20 cellular contexts compared by ENCODE assay signal in genomic region chr4:14022428-14022827, GRCh38.
DNase-seq lines count a peak whose midpoint lies in the region; ATAC-seq and TF ChIP-seq lines count a peak whose summit lies in the region.
"Had no signal": no experiment of that assay in that cellular context is flagged by ENCODE, and none has a peak within 500 bp of the region (broad histone marks: within the 10 kb centered on the region; RNA-seq: fewer than 3 reads in every experiment).

No MANE protein-coding gene starts in this region.

- no peak overlapping the region for H2AK5ac ChIP-seq in neuronal stem cell (ENCODE audit: low read depth, low read length)

- no peak overlapping the region for H4K91ac ChIP-seq in neuronal stem cell (ENCODE audit: low read depth, low read length, poor library complexity)

- no peak overlapping the region for H2AFZ ChIP-seq in neuronal stem cell (ENCODE audit: low read length)

- DNase-seq in HCEC 1CT (peak; percentile 29), WTC11 (ENCODE audit: low spot score) (no peak), fibroblast of villous mesenchyme (ENCODE audit: low read depth) (peak; percentile 16), T1000 (lab: John Stamatoyannopoulos, UW) (no peak), esophagus muscularis mucosa (ENCODE audit: extremely low spot score) (no peak), neuronal stem cell (ENCODE audit: low spot score) (no peak), left ventricle myocardium inferior (no peak)
- DNase-seq: activated CD4-positive, CD25-positive, alpha-beta regulatory T cell; CD4-positive, CD25-positive, alpha-beta regulatory T cell; H7; heart left ventricle; Karpas-422; natural killer cell; NCI-H1417; NCI-H345; thyroid gland had no signal

- 41% methylated on average over 1 of the region's 1 CpG for WGBS in esophagus muscularis mucosa
- WGBS in neuronal stem cell (ENCODE audit: extremely low coverage in 2 of 2, insufficient read length in 2 of 2, insufficient replicate concordance in 1 of 2), 2 donors = no CpG with 5 or more reads among the region's 1 CpG

- no peak overlapping the region for H2BK120ac ChIP-seq in neuronal stem cell (ENCODE audit: low read depth, low read length)

- H3K27me3 ChIP-seq in esophagus muscularis mucosa = no peaks in the 10 kb centered on the region
- H3K27me3 ChIP-seq in neuronal stem cell (ENCODE audit: control insufficient read depth in 3 of 3, insufficient read depth in 3 of 3, low read depth in 1 of 3, low read length in 3 of 3) = no peaks in the 10 kb centered on the region
- no peaks in the 10 kb centered on the region for H3K27me3 ChIP-seq in left ventricle myocardium inferior (ENCODE audit: low read depth)
- H3K27me3 ChIP-seq: heart left ventricle, thyroid gland had no signal

- no peaks in the 10 kb centered on the region for H3K9me3 ChIP-seq in esophagus muscularis mucosa
- peaks cover 0 to 2% of the 10 kb centered on the region in 2 donors for H3K9me3 ChIP-seq in neuronal stem cell (replicated peaks in 1 of 2; ENCODE audit: control insufficient read depth in 2 of 2, insufficient read depth in 1 of 2, low read depth in 1 of 2, low read length in 2 of 2)
- H3K9me3 ChIP-seq in left ventricle myocardium inferior (replicated peaks) = no peaks in the 10 kb centered on the region
- H3K9me3 ChIP-seq: heart left ventricle, prostate gland, thyroid gland had no signal

- no peak overlapping the region for H3K4ac ChIP-seq in neuronal stem cell (ENCODE audit: low read length)

- no peak overlapping the region for H3K9ac ChIP-seq in neuronal stem cell (ENCODE audit: low read depth, low read length, poor library complexity)

- H3K4me1 ChIP-seq in esophagus muscularis mucosa = no peaks in the 10 kb centered on the region
- H3K4me1 ChIP-seq in neuronal stem cell (ENCODE audit: control insufficient read depth in 2 of 2, insufficient read depth in 1 of 2, low read depth in 1 of 2, low read length in 2 of 2) = peaks cover 0 to 2% of the 10 kb centered on the region in 2 donors
- H3K4me1 ChIP-seq in left ventricle myocardium inferior = peaks cover 10% of the 10 kb centered on the region
- H3K4me1 ChIP-seq: heart left ventricle, prostate gland, thyroid gland had no signal

- H3K4me2 ChIP-seq in neuronal stem cell (ENCODE audit: insufficient read depth, low read length, poor library complexity, severe bottlenecking) = no peak overlapping the region

- H3K14ac ChIP-seq in neuronal stem cell (ENCODE audit: low read length) = no peak overlapping the region

- no peaks in the 10 kb centered on the region for H3K79me1 ChIP-seq in neuronal stem cell (ENCODE audit: low read depth, low read length)

- H3K27ac ChIP-seq in esophagus muscularis mucosa (replicated peaks in 1 of 4) (no peak overlapping the region), neuronal stem cell (replicated peaks; ENCODE audit: low read length) (no peak overlapping the region), left ventricle myocardium inferior (replicated peaks) (no peak overlapping the region)
- H3K27ac ChIP-seq: heart left ventricle, prostate gland, thyroid gland had no signal

- H3K4me3 ChIP-seq in fibroblast of villous mesenchyme (ENCODE audit: low read depth, low read length) (no peak overlapping the region), esophagus muscularis mucosa (no peak overlapping the region), neuronal stem cell (ENCODE audit: low read length in 2 of 2) (no peak overlapping the region), left ventricle myocardium inferior (no peak overlapping the region)
- H3K4me3 ChIP-seq: heart left ventricle, prostate gland, thyroid gland had no signal

- peaks cover 9% of the 10 kb centered on the region for H3K9me3 Mint-ChIP-seq in WTC11
- H3K9me3 Mint-ChIP-seq: memory B cell had no signal

- CTCF ChIA-PET in WTC11 (lab: Charles Lee) = interaction anchor here (1.0 kb wide), 1 partner anchor 45 kb away, joined by 3 read pairs; no protein-coding TSS in a partner anchor

- no peak for TF ChIP-seq POLR2A in esophagus muscularis mucosa (IDR thresholded peaks at IDR 0.05; ENCODE audit: low read depth)

- H3K27me3 Mint-ChIP-seq in WTC11 (ENCODE audit: low read depth) = no peaks in the 10 kb centered on the region
- H3K27me3 Mint-ChIP-seq: activated T-helper 17 cell treated with anti-CD3 and anti-CD28 coated beads, Interleukin-2, amount 50 U/mL, for 72 hours had no signal

- H2BK5ac ChIP-seq in neuronal stem cell (ENCODE audit: low read length) = no peak overlapping the region

- POLR2A ChIA-PET in WTC11 (lab: Charles Lee) = no interaction called here

- H3K36me3 ChIP-seq in esophagus muscularis mucosa (no peaks in the 10 kb centered on the region), neuronal stem cell (replicated peaks in 1 of 2; ENCODE audit: control insufficient read depth in 2 of 2, insufficient read depth in 2 of 2, low read length in 2 of 2) (no peaks in the 10 kb centered on the region), left ventricle myocardium inferior (no peaks in the 10 kb centered on the region)
- H3K36me3 ChIP-seq: heart left ventricle, prostate gland, thyroid gland had no signal

- H3K4me1 Mint-ChIP-seq in WTC11 = peaks cover 11% of the 10 kb centered on the region
- H3K4me1 Mint-ChIP-seq: activated T-helper 17 cell treated with anti-CD3 and anti-CD28 coated beads, Interleukin-2, amount 50 U/mL, for 72 hours; CD4-positive, CD25-positive, alpha-beta regulatory T cell; memory B cell; natural killer cell had no signal

- no peak overlapping the region for H3K27ac Mint-ChIP-seq in WTC11
- H3K27ac Mint-ChIP-seq: activated T-helper 17 cell treated with anti-CD3 and anti-CD28 coated beads, Interleukin-2, amount 50 U/mL, for 72 hours; CD4-positive, CD25-positive, alpha-beta regulatory T cell; memory B cell; natural killer cell had no signal

- TF ChIP-seq EP300 in esophagus muscularis mucosa (IDR thresholded peaks at IDR 0.05) = no peak

- ATAC-seq in WTC11 = peak; percentile 22
- ATAC-seq: activated T-helper 17 cell treated with anti-CD3 and anti-CD28 coated beads, Interleukin-2, amount 50 U/mL, for 72 hours; heart left ventricle; natural killer cell; Right ventricle myocardium inferior had no signal

- TF ChIP-seq CTCF in WTC11 (IDR thresholded peaks at IDR 0.05) (no peak), fibroblast of villous mesenchyme (IDR thresholded peaks at IDR 0.05; ENCODE audit: insufficient read depth, low read depth, low read length) (no peak), esophagus muscularis mucosa (IDR thresholded peaks at IDR 0.05) (no peak), left ventricle myocardium inferior (IDR thresholded peaks at IDR 0.05; ENCODE audit: borderline replicate concordance) (no peak)

- H3K4me3 Mint-ChIP-seq in WTC11 = no peak overlapping the region
- H3K4me3 Mint-ChIP-seq: activated T-helper 17 cell treated with anti-CD3 and anti-CD28 coated beads, Interleukin-2, amount 50 U/mL, for 72 hours; CD4-positive, CD25-positive, alpha-beta regulatory T cell; memory B cell; natural killer cell had no signal

- H2BK15ac ChIP-seq in neuronal stem cell (ENCODE audit: low read length) = no peak overlapping the region

- no peaks in the 10 kb centered on the region for H3K36me3 Mint-ChIP-seq in WTC11
- H3K36me3 Mint-ChIP-seq: CD4-positive, CD25-positive, alpha-beta regulatory T cell; memory B cell; natural killer cell had no signal

- H4K8ac ChIP-seq in neuronal stem cell (ENCODE audit: low read depth, low read length) = no peak overlapping the region

- H3K18ac ChIP-seq in neuronal stem cell (ENCODE audit: low read length) = no peak overlapping the region

- no peak overlapping the region for H3K23ac ChIP-seq in neuronal stem cell (ENCODE audit: low read depth, low read length, poor library complexity)

- H2BK12ac ChIP-seq in neuronal stem cell (ENCODE audit: low read length) = no peak overlapping the region

- intact Hi-C loops in esophagus muscularis mucosa (cut with DNase I) (no loop called here), left ventricle myocardium inferior (cut with micrococcal nuclease) (no loop called here)

TF ChIP-seq in WTC11, 78 proteins besides CTCF, POLR2A, EP300 and RAD21:
- TF ChIP-seq NR2C2 (CRISPR knock-in tag; IDR thresholded peaks at IDR 0.05) = no peak
- TF ChIP-seq GTF2I (CRISPR knock-in tag; conservative IDR thresholded peaks at IDR 0.05) = no peak
- no peak for TF ChIP-seq MAX (CRISPR knock-in tag; IDR thresholded peaks at IDR 0.05)
- no peak for TF ChIP-seq SP1 (CRISPR knock-in tag; conservative IDR thresholded peaks at IDR 0.05)

Comparison
In these comparisons a context has a peak if more than half of its experiments do, and no peak if none do; other contexts are left out.
1. DNase-seq: peak in HCEC 1CT (single experiment) and fibroblast of villous mesenchyme (single experiment); none in WTC11 (single experiment), T1000 (single experiment), esophagus muscularis mucosa (single experiment), neuronal stem cell (single experiment) and left ventricle myocardium inferior (single experiment).